21 cellular contexts compared by ENCODE assay signal in genomic region chr6:101830501-101831031, GRCh38.
DNase-seq lines count a peak whose midpoint lies in the region; ATAC-seq, FAIRE-seq and TF ChIP-seq lines count a peak whose summit lies in the region.
"Had no signal": no experiment of that assay in that cellular context is flagged by ENCODE, and none has a peak within 500 bp of the region (broad histone marks: within the 10 kb centered on the region; RNA-seq: fewer than 3 reads in every experiment).

No MANE protein-coding gene starts in this region.

- no peak for TF ChIP-seq CTCF in fibroblast of mammary gland (conservative IDR thresholded peaks at IDR 0.05; ENCODE audit: control insufficient read depth, insufficient read depth, low read depth, low read length)
- TF ChIP-seq CTCF in GM10266 (IDR thresholded peaks at IDR 0.05; ENCODE audit: control insufficient read depth, insufficient read depth, low read depth, missing control alignments): no peak

- peak; percentile 46 for FAIRE-seq in RCC 7860 (lab: Jason Lieb, UNC)
- FAIRE-seq: A204.1, GM12892 had no signal

- no peak overlapping the region for H3K4me3 ChIP-seq in fibroblast of mammary gland (ENCODE audit: control insufficient read depth, low read depth, low read length)
- H3K4me3 ChIP-seq: uterus had no signal

- peak; percentile 75 for ATAC-seq in GM18868 (IDR thresholded peaks at IDR 0.05; ENCODE audit: unreplicated experiment)
- ATAC-seq in left lobe of liver: no peak
- ATAC-seq: activated CD8-positive, alpha-beta T cell treated with anti-CD3 and anti-CD28 coated beads, Interleukin-2, amount 10 ng/mL, durations not matched to agents 7 days and 5 days; activated T-cell treated with anti-CD3 and anti-CD28 coated beads, Interleukin-2, amount 50 U/mL, for 72 hours; stimulated activated naive CD8-positive, alpha-beta T cell treated with anti-CD3 and anti-CD28 coated beads, Interleukin-15, amount 100 ng/mL, for 72 hours; T-cell had no signal

- DNase-seq in A172 (ENCODE audit: low spot score) (peak; percentile 2), RCC 7860 (ENCODE audit: low spot score) (peak; percentile 63), fibroblast of mammary gland (ENCODE audit: low read depth) (peak; percentile 28), superior temporal gyrus (ENCODE audit: extremely low spot score) (no peak), T-helper 2 cell (no peak), left lobe of liver (ENCODE audit: low spot score) (no peak), GM10266 (ENCODE audit: extremely low spot score) (no peak)
- DNase-seq: activated CD8-positive, alpha-beta T cell treated with anti-CD3 and anti-CD28 coated beads, Interleukin-2, amount 10 ng/mL, durations not matched to agents 7 days and 5 days; activated naive CD8-positive, alpha-beta T cell treated with anti-CD3 and anti-CD28 coated beads, Interleukin-2, amount 10 ng/mL, durations not matched to agents 7 days and 5 days; activated T-cell treated with anti-CD3 and anti-CD28 coated beads, Interleukin-2, amount 50 U/mL, for 72 hours; H7; immature natural killer cell; NCI-H2107; NCI-H748 treated with DMSO at 0.1 percent for 48 hours; stimulated activated naive CD8-positive, alpha-beta T cell treated with anti-CD3 and anti-CD28 coated beads, Interleukin-15, amount 100 ng/mL, for 72 hours; T-cell; uterus; WERI-Rb-1 had no signal

Comparison
In these comparisons a context has a peak if more than half of its experiments do, and no peak if none do; other contexts are left out.
1. DNase-seq: peak in A172 (single experiment), RCC 7860 (single experiment) and fibroblast of mammary gland (single experiment); none in superior temporal gyrus (single experiment), T-helper 2 cell (0 of 5), left lobe of liver (single experiment) and GM10266 (single experiment).